11 cellular contexts compared by ENCODE assay signal in the genomic region with DNA sequence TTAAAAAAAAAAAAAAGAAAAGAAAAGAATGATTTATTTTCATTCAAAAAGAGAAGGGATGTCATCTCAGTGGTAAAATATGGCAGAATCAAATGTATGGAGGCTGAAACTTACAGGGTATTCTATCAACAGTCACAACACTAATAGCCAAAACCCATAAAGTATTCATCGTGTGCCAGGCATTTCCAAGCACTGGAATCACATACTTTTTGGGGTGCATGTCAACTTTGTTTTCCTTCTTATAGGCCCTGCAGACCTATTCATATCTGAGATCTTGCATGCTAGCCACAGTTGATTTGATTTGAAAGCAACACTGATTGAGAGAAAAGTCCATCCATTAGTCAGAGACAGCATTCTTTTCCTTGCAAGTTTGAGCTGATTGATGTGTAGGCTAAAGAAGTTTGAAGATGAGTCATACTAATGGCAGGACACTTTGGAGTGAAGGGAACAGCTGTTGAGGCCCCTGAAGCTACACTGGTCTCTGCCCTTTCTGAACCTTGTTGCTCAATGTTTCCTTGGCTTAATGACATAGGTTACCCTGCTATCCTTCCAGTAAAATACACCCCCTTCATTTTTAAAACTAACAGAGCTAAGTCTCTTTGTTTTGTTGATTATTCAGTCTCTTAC. TPM values are rescaled to one million over a fixed set of nuclear protein-coding genes. Genes with fewer than 3 reads are reported as not detected.
A peak's percentile ranks its signal among the peaks of the same experiment; 100 is the strongest.
DNase-seq lines count a peak whose midpoint lies in the region; ATAC-seq lines count a peak whose summit lies in the region.
"Had no signal": no experiment of that assay in that cellular context is flagged by ENCODE, and none has a peak within 500 bp of the region (broad histone marks: within the 10 kb centered on the region; RNA-seq: fewer than 3 reads in every experiment).

No MANE protein-coding gene starts in this region.

- POLR2A ChIA-PET in CD8-positive, alpha-beta memory T cell (lab: Charles Lee) = no interaction called here

- no peak for ATAC-seq in activated naive CD4-positive, alpha-beta T cell treated with anti-CD3 and anti-CD28 coated beads, Interleukin-2, amount 50 U/mL, for 72 hours

- H3K36me3 ChIP-seq in HAP-1 (replicated peaks) (no peaks in the 10 kb centered on the region), skeletal muscle satellite cell (ENCODE audit: insufficient read depth, low read length) (no peaks in the 10 kb centered on the region)
- H3K36me3 ChIP-seq in CD8-positive, alpha-beta memory T cell (ENCODE audit: insufficient read depth, low read length) = no peaks in the 10 kb centered on the region
- H3K36me3 ChIP-seq: heart right ventricle had no signal

- H3K27me3 ChIP-seq in HAP-1 (ENCODE audit: low read depth) (no peaks in the 10 kb centered on the region), skeletal muscle satellite cell (ENCODE audit: control insufficient read depth, insufficient read depth, low read length) (no peaks in the 10 kb centered on the region)
- H3K27me3 ChIP-seq in CD8-positive, alpha-beta memory T cell (ENCODE audit: insufficient read depth, low read length, poor library complexity, severe bottlenecking) = no peaks in the 10 kb centered on the region
- H3K27me3 ChIP-seq: heart right ventricle had no signal

- DNase-seq in HAP-1 (ENCODE audit: low spot score in 2 of 2) (peak; percentile 63 to 96), amniotic epithelial cell (ENCODE audit: low read depth) (peak; percentile 78), foreskin melanocyte (peak; percentile 81), SKM-1 treated with dmso at 0.1 percent for 144 hours (lab: John Stamatoyannopoulos, UW; ENCODE audit: unreplicated experiment) (no peak)
- DNase-seq in activated naive CD4-positive, alpha-beta T cell treated with anti-CD3 and anti-CD28 coated beads, Interleukin-2, amount 50 U/mL, for 72 hours (ENCODE audit: low spot score in 2 of 2) = no peak
- no peak for DNase-seq in CD8-positive, alpha-beta memory T cell
- DNase-seq: heart right ventricle; NCI-H526; stimulated activated CD4-positive, alpha-beta T cell treated with anti-CD3 and anti-CD28 coated beads, Interleukin-15, amount 100 ng/mL, for 24 hours; stimulated activated naive CD4-positive, alpha-beta T cell had no signal

- CTCF ChIA-PET in CD8-positive, alpha-beta memory T cell (lab: Charles Lee) = no interaction called here

- in situ Hi-C loops in HAP-1 (cut with MboI; ENCODE audit: low sequenced_read_pairs) = no loop called here

- no peak overlapping the region for H3K27ac Mint-ChIP-seq in activated naive CD4-positive, alpha-beta T cell treated with anti-CD3 and anti-CD28 coated beads, Interleukin-2, amount 50 U/mL, for 72 hours
- no peak overlapping the region for H3K27ac Mint-ChIP-seq in CD8-positive, alpha-beta memory T cell

- peak overlapping the region; percentile 22 for H3K4me2 ChIP-seq in skeletal muscle satellite cell (ENCODE audit: low read length)

- peaks cover 0 to 2% (median 0%) of the 10 kb centered on the region in 3 donors for H3K4me1 Mint-ChIP-seq in CD8-positive, alpha-beta memory T cell

- peaks cover 0 to 8% of the 10 kb centered on the region in 2 donors for H3K27me3 Mint-ChIP-seq in CD8-positive, alpha-beta memory T cell

- no peaks in the 10 kb centered on the region for H3K9me3 Mint-ChIP-seq in activated naive CD4-positive, alpha-beta T cell treated with anti-CD3 and anti-CD28 coated beads, Interleukin-2, amount 50 U/mL, for 72 hours
- H3K9me3 Mint-ChIP-seq in CD8-positive, alpha-beta memory T cell = peaks cover 0 to under 1% (median 0%) of the 10 kb centered on the region in 5 donors

- H3K9me3 ChIP-seq in HAP-1 (no peaks in the 10 kb centered on the region), skeletal muscle satellite cell (replicated peaks; ENCODE audit: low read length) (no peaks in the 10 kb centered on the region)
- H3K9me3 ChIP-seq in CD8-positive, alpha-beta memory T cell (ENCODE audit: low read length) = no peaks in the 10 kb centered on the region
- H3K9me3 ChIP-seq: heart right ventricle had no signal

- H3K36me3 Mint-ChIP-seq in activated naive CD4-positive, alpha-beta T cell treated with anti-CD3 and anti-CD28 coated beads, Interleukin-2, amount 50 U/mL, for 72 hours = no peaks in the 10 kb centered on the region
- peaks cover 0 to 4% (median 2%) of the 10 kb centered on the region in 3 donors for H3K36me3 Mint-ChIP-seq in CD8-positive, alpha-beta memory T cell

- H3K4me3 ChIP-seq in HAP-1 = no peak overlapping the region
- H3K4me3 ChIP-seq in skeletal muscle satellite cell (ENCODE audit: low read length) = no peak overlapping the region
- no peak overlapping the region for H3K4me3 ChIP-seq in CD8-positive, alpha-beta memory T cell (ENCODE audit: low read length)
- H3K4me3 ChIP-seq: heart right ventricle had no signal

- no peak overlapping the region for H3K4me3 Mint-ChIP-seq in CD8-positive, alpha-beta memory T cell

- peak overlapping the region; percentile 13 for H3K9ac ChIP-seq in skeletal muscle satellite cell (ENCODE audit: low read depth, low read length)

- H3K27ac ChIP-seq in CD8-positive, alpha-beta memory T cell (ENCODE audit: low read depth, low read length) = no peak overlapping the region
- H3K27ac ChIP-seq: heart right ventricle had no signal

- peaks cover 21% of the 10 kb centered on the region for H3K4me1 ChIP-seq in HAP-1
- H3K4me1 ChIP-seq in skeletal muscle satellite cell (ENCODE audit: control insufficient read depth, insufficient read depth, low read length) = peaks cover 21% of the 10 kb centered on the region
- H3K4me1 ChIP-seq in CD8-positive, alpha-beta memory T cell (ENCODE audit: insufficient read depth, low read length) = no peaks in the 10 kb centered on the region

RNA-seq across cellular contexts. Expression of a gene that starts 22.0 kb away (rescaled TPM):
- total RNA-seq in skeletal muscle satellite cell (2012; rRNA removed) = 2.5 and 4.4 TPM in 2 replicates
- 1 to 10 TPM in 1 of 2 donors, under 1 TPM in 1; 0.88 to 2.0 TPM for total RNA-seq in activated naive CD4-positive, alpha-beta T cell treated with anti-CD3 and anti-CD28 coated beads, Interleukin-2, amount 50 U/mL, for 72 hours
- total RNA-seq in CD8-positive, alpha-beta memory T cell = under 1 TPM; 0.82 to 0.98 TPM
- polyA plus RNA-seq in CD8-positive, alpha-beta memory T cell = 0.54 TPM

RNA-seq across cellular contexts. Expression of a gene that starts 22.1 kb away (rescaled TPM):
- total RNA-seq in skeletal muscle satellite cell (2012; rRNA removed) = 25.3 and 34.5 TPM in 2 replicates
- total RNA-seq in activated naive CD4-positive, alpha-beta T cell treated with anti-CD3 and anti-CD28 coated beads, Interleukin-2, amount 50 U/mL, for 72 hours = 10 to 100 TPM; 29.7 to 47.6 TPM
- total RNA-seq in CD8-positive, alpha-beta memory T cell = 10 to 100 TPM; 25.1 to 25.8 TPM
- polyA plus RNA-seq in CD8-positive, alpha-beta memory T cell = 18.6 TPM

Comparison
In these comparisons a context has a peak if more than half of its experiments do, and no peak if none do; other contexts are left out.
1. DNase-seq: peak in HAP-1 (2 of 2), amniotic epithelial cell (single experiment) and foreskin melanocyte (single experiment); none in SKM-1 treated with dmso at 0.1 percent for 144 hours (single experiment), activated naive CD4-positive, alpha-beta T cell treated with anti-CD3 and anti-CD28 coated beads, Interleukin-2, amount 50 U/mL, for 72 hours (0 of 2) and CD8-positive, alpha-beta memory T cell (0 of 5).